16 cellular contexts compared by ENCODE assay signal in genomic region chr10:43284341-43284910, GRCh38. TPM values are rescaled to one million over a fixed set of nuclear protein-coding genes. Genes with fewer than 3 reads are reported as not detected.
DNase-seq lines count a peak whose midpoint lies in the region; TF ChIP-seq lines count a peak whose summit lies in the region.
"Had no signal": no experiment of that assay in that cellular context is flagged by ENCODE, and none has a peak within 500 bp of the region (broad histone marks: within the 10 kb centered on the region; RNA-seq: fewer than 3 reads in every experiment).

No MANE protein-coding gene starts in this region.

- in situ Hi-C loops in ACHN (cut with HindIII; ENCODE audit: low pct_ligation_motif_present, low pct_unique_long_range_greater_than_20kb, low sequenced_read_pairs), result no loop called here

- H3K36me3 ChIP-seq in WERI-Rb-1, result no peaks in the 10 kb centered on the region
- H3K36me3 ChIP-seq: BLaER1, spleen, uterus had no signal

- no peak overlapping the region for H3K4me3 Mint-ChIP-seq in activated CD4-positive, alpha-beta memory T cell treated with anti-CD3 and anti-CD28 coated beads for 36 hours
- no peak overlapping the region for H3K4me3 Mint-ChIP-seq in activated naive CD8-positive, alpha-beta T cell treated with anti-CD3 and anti-CD28 coated beads for 36 hours
- H3K4me3 Mint-ChIP-seq: activated T-cell treated with anti-CD3 and anti-CD28 coated beads, Interleukin-2, amount 50 U/mL, for 72 hours; IgD-negative memory B cell; naive thymus-derived CD8-positive, alpha-beta T cell had no signal

- peaks cover 35% of the 10 kb centered on the region for H3K4me1 Mint-ChIP-seq in activated CD4-positive, alpha-beta memory T cell treated with anti-CD3 and anti-CD28 coated beads for 36 hours (ENCODE audit: low read depth)
- H3K4me1 Mint-ChIP-seq in activated naive CD8-positive, alpha-beta T cell treated with anti-CD3 and anti-CD28 coated beads for 36 hours, result peaks cover 14% of the 10 kb centered on the region

- CTCF ChIA-PET in activated CD4-positive, alpha-beta memory T cell treated with anti-CD3 and anti-CD28 coated beads for 36 hours (lab: Charles Lee), result no interaction called here

- H3K9me3 Mint-ChIP-seq in activated CD4-positive, alpha-beta memory T cell treated with anti-CD3 and anti-CD28 coated beads for 36 hours, result no peaks in the 10 kb centered on the region
- no peaks in the 10 kb centered on the region for H3K9me3 Mint-ChIP-seq in activated naive CD8-positive, alpha-beta T cell treated with anti-CD3 and anti-CD28 coated beads for 36 hours
- H3K9me3 Mint-ChIP-seq: activated T-cell treated with anti-CD3 and anti-CD28 coated beads, Interleukin-2, amount 50 U/mL, for 72 hours; naive thymus-derived CD8-positive, alpha-beta T cell had no signal

- POLR2A ChIA-PET in activated CD4-positive, alpha-beta memory T cell treated with anti-CD3 and anti-CD28 coated beads for 36 hours (lab: Charles Lee), result no interaction called here

- no peak overlapping the region for H3K27ac Mint-ChIP-seq in activated CD4-positive, alpha-beta memory T cell treated with anti-CD3 and anti-CD28 coated beads for 36 hours
- no peak overlapping the region for H3K27ac Mint-ChIP-seq in activated naive CD8-positive, alpha-beta T cell treated with anti-CD3 and anti-CD28 coated beads for 36 hours
- H3K27ac Mint-ChIP-seq: activated T-cell treated with anti-CD3 and anti-CD28 coated beads, Interleukin-2, amount 50 U/mL, for 72 hours; IgD-negative memory B cell had no signal

- no peak overlapping the region for H3K27ac ChIP-seq in WERI-Rb-1
- H3K27ac ChIP-seq: BLaER1, epithelial cell of prostate, PC-9, spleen, uterus had no signal

- no peaks in the 10 kb centered on the region for H3K9me3 ChIP-seq in WERI-Rb-1 (ENCODE audit: severe bottlenecking)
- H3K9me3 ChIP-seq: BLaER1, spleen, uterus had no signal

- DNase-seq in ACHN (peak; percentile 56), HPDE6-E6E7 (ENCODE audit: extremely low spot score) (peak; percentile 57), kidney glomerular epithelial cell (lab: John Stamatoyannopoulos, UW) (peak; percentile 14), WERI-Rb-1 (no peak), NCI-H128 (lab: John Stamatoyannopoulos, UW; ENCODE audit: unreplicated experiment) (no peak)
- peak; percentile 46 for DNase-seq in activated CD4-positive, alpha-beta memory T cell treated with anti-CD3 and anti-CD28 coated beads for 36 hours
- no peak for DNase-seq in activated naive CD8-positive, alpha-beta T cell treated with anti-CD3 and anti-CD28 coated beads for 36 hours
- DNase-seq in NK-92 treated with Interleukin-12 subunit alpha and Interleukin-12 subunit beta, amount 100 ng/mL, for 24 hours (lab: John Stamatoyannopoulos, UW), result no peak
- DNase-seq: activated T-cell treated with anti-CD3 and anti-CD28 coated beads, Interleukin-2, amount 50 U/mL, for 72 hours; naive thymus-derived CD8-positive, alpha-beta T cell; spleen; uterus had no signal

- no peaks in the 10 kb centered on the region for H3K27me3 ChIP-seq in WERI-Rb-1 (ENCODE audit: insufficient read depth, low read depth, severe bottlenecking)
- H3K27me3 ChIP-seq: BLaER1, uterus had no signal

- TF ChIP-seq CTCF in WERI-Rb-1 (IDR thresholded peaks at IDR 0.05; ENCODE audit: low read depth, low read length), result no peak

- intact Hi-C loops in activated CD4-positive, alpha-beta memory T cell treated with anti-CD3 and anti-CD28 coated beads for 36 hours (cut with micrococcal nuclease), result no loop called here

- peaks cover 2% of the 10 kb centered on the region for H3K27me3 Mint-ChIP-seq in activated CD4-positive, alpha-beta memory T cell treated with anti-CD3 and anti-CD28 coated beads for 36 hours
- H3K27me3 Mint-ChIP-seq in activated naive CD8-positive, alpha-beta T cell treated with anti-CD3 and anti-CD28 coated beads for 36 hours, result peaks cover 2% of the 10 kb centered on the region

- no peaks in the 10 kb centered on the region for H3K36me3 Mint-ChIP-seq in activated CD4-positive, alpha-beta memory T cell treated with anti-CD3 and anti-CD28 coated beads for 36 hours
- H3K36me3 Mint-ChIP-seq in activated naive CD8-positive, alpha-beta T cell treated with anti-CD3 and anti-CD28 coated beads for 36 hours, result no peaks in the 10 kb centered on the region
- H3K36me3 Mint-ChIP-seq: IgD-negative memory B cell had no signal

- no peak overlapping the region for H3K4me3 ChIP-seq in WERI-Rb-1 (ENCODE audit: low read depth, low read length)
- H3K4me3 ChIP-seq: BLaER1, PC-9, spleen, uterus had no signal

RNA-seq across cellular contexts. Expression of gene RASGEF1A, which starts 17.6 kb away (rescaled TPM):
- total RNA-seq in activated CD4-positive, alpha-beta memory T cell treated with anti-CD3 and anti-CD28 coated beads for 36 hours, result 1 to 10 TPM; 1.2 to 1.9 TPM
- under 1 TPM; 0.40 to 0.45 TPM for total RNA-seq in activated naive CD8-positive, alpha-beta T cell treated with anti-CD3 and anti-CD28 coated beads for 36 hours

Comparison
In these comparisons a context has a peak if more than half of its experiments do, and no peak if none do; other contexts are left out.
1. DNase-seq: peak in ACHN (single experiment), HPDE6-E6E7 (single experiment), activated CD4-positive, alpha-beta memory T cell treated with anti-CD3 and anti-CD28 coated beads for 36 hours (single experiment) and kidney glomerular epithelial cell (single experiment); none in WERI-Rb-1 (single experiment), NCI-H128 (single experiment), activated naive CD8-positive, alpha-beta T cell treated with anti-CD3 and anti-CD28 coated beads for 36 hours (single experiment) and NK-92 treated with Interleukin-12 subunit alpha and Interleukin-12 subunit beta, amount 100 ng/mL, for 24 hours (single experiment).